In genomic region chr7:144178380-144179164, GRCh38 we compare ENCODE assay signal across 8 cellular contexts. TPM values are rescaled to one million over a fixed set of nuclear protein-coding genes. Genes with fewer than 3 reads are reported as not detected.
DNase-seq lines count a peak whose midpoint lies in the region; ATAC-seq and TF ChIP-seq lines count a peak whose summit lies in the region.
"Not testable (repeated sequence)": the region's sequence is repeated elsewhere in the genome, so short reads cannot be mapped to it uniquely, and the experiment has no call there.

No MANE protein-coding gene starts in this region.

- H3K79me1 ChIP-seq in H9 (ENCODE audit: insufficient read depth, low read depth, low read length, poor library complexity, severe bottlenecking) = not testable (repeated sequence)

- TF ChIP-seq CTCF in H9 (conservative IDR thresholded peaks at IDR 0.05) (peak; percentile 71), ascending aorta (IDR thresholded peaks at IDR 0.05) (peak in 2 of 3 experiments; percentile 31 to 44), osteocyte (IDR thresholded peaks at IDR 0.05) (peak; percentile 55)

- not testable (repeated sequence) for H2BK15ac ChIP-seq in H9 (ENCODE audit: low read depth, low read length)

- not testable (repeated sequence) for H2BK5ac ChIP-seq in H9 (ENCODE audit: insufficient read length, low read length)

- not testable (repeated sequence) for H3K9ac ChIP-seq in H9 (ENCODE audit: extremely low read depth, insufficient read length, low read length)

- H3T11ph ChIP-seq in H9 (ENCODE audit: low read length) = not testable (repeated sequence)

- not testable (repeated sequence) for H3K4me2 ChIP-seq in H9 (ENCODE audit: insufficient read depth, insufficient read length, low read length)

- H3K14ac ChIP-seq in H9 (ENCODE audit: insufficient read depth, low read length) = not testable (repeated sequence)

- not testable (repeated sequence) for H2AFZ ChIP-seq in H9 (ENCODE audit: low read length)

- not testable (repeated sequence) for H3K27ac Mint-ChIP-seq in H9; osteocyte (ENCODE audit: unreplicated experiment)

- not testable (repeated sequence) for H3K27me3 Mint-ChIP-seq in H9 (ENCODE audit: low read depth)
- peaks cover 17% of the 10 kb centered on the region for H3K27me3 Mint-ChIP-seq in osteocyte (ENCODE audit: unreplicated experiment)

- H3K79me2 ChIP-seq in H9 (ENCODE audit: insufficient read depth, low read length) = not testable (repeated sequence)

- H3K4me1 ChIP-seq in H9 (ENCODE audit: insufficient read depth, low read length); ascending aorta: not testable (repeated sequence)

- intact Hi-C loops in ascending aorta (cut with DNase I) = loop anchor here (5.0 kb wide), 1 partner anchor 214 kb away; no protein-coding TSS in a partner anchor
- intact Hi-C loops in Right ventricle myocardium inferior (cut with DNase I) = not testable (repeated sequence)

- not testable (repeated sequence) for H3K9me3 Mint-ChIP-seq in H9; osteocyte (ENCODE audit: unreplicated experiment)

- H3K9me3 ChIP-seq in H9 (ENCODE audit: control insufficient read depth, low read depth, low read length); ascending aorta: not testable (repeated sequence)

- not testable (repeated sequence) for H3K4me3 Mint-ChIP-seq in H9; osteocyte (ENCODE audit: unreplicated experiment)

- not testable (repeated sequence) for H3K4ac ChIP-seq in H9 (ENCODE audit: low read depth, low read length)

- not testable (repeated sequence) for H3K4me1 Mint-ChIP-seq in H9; osteocyte (ENCODE audit: unreplicated experiment)

- H3K27me3 ChIP-seq in H9 (ENCODE audit: insufficient read depth, low read length); ascending aorta: not testable (repeated sequence)

- not testable (repeated sequence) for H2AK5ac ChIP-seq in H9 (ENCODE audit: insufficient read length, low read length)

- not testable (repeated sequence) for H3K23ac ChIP-seq in H9 (ENCODE audit: insufficient read length, low read depth, low read length)

- H4K91ac ChIP-seq in H9 (ENCODE audit: insufficient read length, low read depth, low read length) = not testable (repeated sequence)

- not testable (repeated sequence) for H4K20me1 ChIP-seq in H9 (ENCODE audit: control insufficient read depth, insufficient read depth, insufficient read length)

- H3K27ac ChIP-seq in H9 (ENCODE audit: insufficient read length, low read depth, low read length); ascending aorta: not testable (repeated sequence)

- H3K36me3 ChIP-seq in ascending aorta = not testable (repeated sequence)

- WGBS in H9 (ENCODE audit: extremely low coverage, insufficient read length, low lambda C conversion rate) = no CpG with 5 or more reads among the region's 10 CpGs

- not testable (repeated sequence) for H2BK12ac ChIP-seq in H9 (ENCODE audit: insufficient read length, low read depth, low read length)

- H3K18ac ChIP-seq in H9 (ENCODE audit: insufficient read length, low read depth, low read length) = not testable (repeated sequence)

- not testable (repeated sequence) for H3K36me3 Mint-ChIP-seq in H9 (ENCODE audit: insufficient read depth in 1 of 3, low read depth in 3 of 3); osteocyte (ENCODE audit: unreplicated experiment)

- not testable (repeated sequence) for H4K8ac ChIP-seq in H9 (replicated peaks; ENCODE audit: insufficient read length, low read depth, low read length)

- H3K4me3 ChIP-seq in ascending aorta = not testable (repeated sequence)

- H2BK20ac ChIP-seq in H9 (ENCODE audit: low read depth, low read length, poor library complexity, severe bottlenecking) = not testable (repeated sequence)

- H4K5ac ChIP-seq in H9 (ENCODE audit: insufficient read length, low read depth, low read length) = not testable (repeated sequence)

- in situ Hi-C loops in ACHN (cut with HindIII; ENCODE audit: low pct_ligation_motif_present, low pct_unique_long_range_greater_than_20kb, low sequenced_read_pairs) = not testable (repeated sequence)

- ATAC-seq in GM18508 (IDR thresholded peaks at IDR 0.05; ENCODE audit: insufficient read depth, unreplicated experiment) (peak; percentile 92), HG03521 (IDR thresholded peaks at IDR 0.05; ENCODE audit: unreplicated experiment) (peak; percentile 97), Right ventricle myocardium inferior (peak; percentile 59)

- DNase-seq in ACHN (peak; percentile 40), H9 (peak; percentile 54), RPMI7951 (ENCODE audit: low read depth) (peak; percentile 16)
- not testable (repeated sequence) for DNase-seq in ascending aorta (ENCODE audit: low spot score in 2 of 2); Right ventricle myocardium inferior (ENCODE audit: missing footprints); osteocyte (ENCODE audit: extremely low spot score, unreplicated experiment)

- not testable (repeated sequence) for H2BK120ac ChIP-seq in H9 (ENCODE audit: low read depth, low read length, poor library complexity, severe bottlenecking)

- H3K23me2 ChIP-seq in H9 (ENCODE audit: insufficient read length, low read depth, low read length, poor library complexity, severe bottlenecking) = not testable (repeated sequence)

- H3K56ac ChIP-seq in H9 (ENCODE audit: insufficient read length, low read depth, low read length) = not testable (repeated sequence)

RNA-seq across cellular contexts. Expression of gene CTAGE4, which starts 4.7 kb away (rescaled TPM):
- total RNA-seq in H9 (2021) (4.8 and 6.2 TPM in 2 replicates), ascending aorta (not detected), Right ventricle myocardium inferior (0.30 TPM), osteocyte (1.3 TPM in 1 of 2 replicates, not detected in the other)
- 0.29 and 0.60 TPM in 2 replicates for total RNA-seq in RPMI7951 (2014; rRNA removed; shearing (Covaris generic))

RNA-seq across cellular contexts. Expression of gene ARHGEF35, which starts 17.1 kb away (rescaled TPM):
- total RNA-seq in H9 (2021) (18.6 and 19.2 TPM in 2 replicates), ascending aorta (0.75 TPM), Right ventricle myocardium inferior (0.87 TPM), osteocyte (1.1 and 1.8 TPM in 2 replicates)
- 1.3 and 1.4 TPM in 2 replicates for total RNA-seq in RPMI7951 (2014; rRNA removed; shearing (Covaris generic))

RNA-seq across cellular contexts. Expression of gene OR2A14, which starts 55.6 kb away (rescaled TPM):
- not detected in 2 replicates for total RNA-seq in H9 (2021)
- total RNA-seq in RPMI7951 (2014; rRNA removed; shearing (Covaris generic)) = not detected in 2 replicates
- total RNA-seq in ascending aorta = not detected
- not detected for total RNA-seq in Right ventricle myocardium inferior
- total RNA-seq in osteocyte = not detected in 2 replicates
